Comparison of ENCODE assay signal across 17 cellular contexts in genomic region chr2:62152000-62152399, GRCh38. TPM values are rescaled to one million over a fixed set of nuclear protein-coding genes. Genes with fewer than 3 reads are reported as not detected.
DNase-seq lines count a peak whose midpoint lies in the region; TF ChIP-seq lines count a peak whose summit lies in the region.
"Had no signal": no experiment of that assay in that cellular context is flagged by ENCODE, and none has a peak within 500 bp of the region (broad histone marks: within the 10 kb centered on the region; RNA-seq: fewer than 3 reads in every experiment).

No MANE protein-coding gene starts in this region.

- no peak overlapping the region for H2AFZ ChIP-seq in PC-9

- POLR2A ChIA-PET in PC-9 (lab: Charles Lee; ENCODE audit: unreplicated experiment), result interaction anchor here (0.6 to 0.7 kb wide), 2 partner anchors 89 to 414 kb away, joined by 3 to 13 read pairs; no protein-coding TSS in a partner anchor

- no peaks in the 10 kb centered on the region for H3K9me2 ChIP-seq in PC-9 (ENCODE audit: insufficient read depth)

- H3K4me3 ChIP-seq in right atrium auricular region (no peak overlapping the region), PC-9 (no peak overlapping the region), skeletal muscle tissue (ENCODE audit: low read length in 3 of 3) (no peak overlapping the region)
- H3K4me3 ChIP-seq: gastroesophageal sphincter, GM12878, HAP-1, psoas muscle had no signal

- no peak overlapping the region for H3K9ac ChIP-seq in skeletal muscle tissue (ENCODE audit: low read depth in 1 of 3, low read length in 3 of 3)

- intact Hi-C loops in cardiac septum (cut with DNase I) (loop anchor here (5.0 kb wide), 1 partner anchor 35 kb away; no protein-coding TSS in a partner anchor), PC-9 (cut with micrococcal nuclease; ENCODE audit: unreplicated experiment) (no loop called here)

- TF ChIP-seq CTCF in right atrium auricular region (IDR thresholded peaks at IDR 0.05) (no peak), PC-9 (conservative IDR thresholded peaks at IDR 0.05) (no peak)

- H3K36me3 ChIP-seq in right atrium auricular region (no peaks in the 10 kb centered on the region), PC-9 (ENCODE audit: low read depth) (no peaks in the 10 kb centered on the region), skeletal muscle tissue (ENCODE audit: control insufficient read depth in 3 of 3, insufficient read depth in 3 of 3, low read length in 3 of 3) (no peaks in the 10 kb centered on the region)
- H3K36me3 ChIP-seq: gastroesophageal sphincter, HAP-1 had no signal

- H3K4me2 ChIP-seq in PC-9, result no peak overlapping the region

- no peaks in the 10 kb centered on the region for H3K79me2 ChIP-seq in PC-9 (ENCODE audit: low read depth)

- H3K4me1 ChIP-seq in right atrium auricular region, result peaks cover 0 to 28% of the 10 kb centered on the region in 2 donors
- peaks cover 39% of the 10 kb centered on the region for H3K4me1 ChIP-seq in PC-9 (replicated peaks; ENCODE audit: insufficient read depth)
- peaks cover 11 to 14% (median 12%) of the 10 kb centered on the region in 3 donors for H3K4me1 ChIP-seq in skeletal muscle tissue (ENCODE audit: control insufficient read depth in 3 of 3, insufficient read depth in 3 of 3, low read length in 3 of 3)
- H3K4me1 ChIP-seq: gastroesophageal sphincter, HAP-1 had no signal

- H3K27me3 ChIP-seq in right atrium auricular region, result no peaks in the 10 kb centered on the region
- no peaks in the 10 kb centered on the region for H3K27me3 ChIP-seq in PC-9 (ENCODE audit: insufficient read depth, low read depth)
- H3K27me3 ChIP-seq in skeletal muscle tissue (ENCODE audit: control insufficient read depth in 3 of 3, insufficient read depth in 3 of 3, low read length in 3 of 3), result no peaks in the 10 kb centered on the region
- H3K27me3 ChIP-seq: gastroesophageal sphincter had no signal

- no TSS peak for BruUV-seq in PC-9 (replicated peaks; lab: Mats Ljungman, UMichigan)

- H3K9me3 ChIP-seq in right atrium auricular region, result no peaks in the 10 kb centered on the region
- no peaks in the 10 kb centered on the region for H3K9me3 ChIP-seq in PC-9 (ENCODE audit: insufficient read depth, low read depth)
- H3K9me3 ChIP-seq in skeletal muscle tissue (ENCODE audit: control insufficient read depth in 3 of 3, low read length in 3 of 3), result peaks cover 0 to 3% (median 0%) of the 10 kb centered on the region in 3 donors

- H3F3A ChIP-seq in PC-9 (ENCODE audit: insufficient read depth, low read depth), result peaks cover 19% of the 10 kb centered on the region; the same call in 1 of the 2 replicates

- CTCF ChIA-PET in PC-9 (lab: Charles Lee), result no interaction called here

- DNase-seq in right atrium auricular region (ENCODE audit: low spot score), result no peak
- no peak for DNase-seq in cardiac septum (ENCODE audit: low spot score)
- peak; percentile 36 to 38 for DNase-seq in PC-9
- peak; percentile 68 for DNase-seq in epithelial cell of prostate (ENCODE audit: low read depth, low spot score)
- no peak for DNase-seq in T-helper 2 cell
- DNase-seq in caudate nucleus (lab: John Stamatoyannopoulos, UW), result no peak
- no peak for DNase-seq in SKM-1 treated with dmso at 0.1 percent for 144 hours (lab: John Stamatoyannopoulos, UW; ENCODE audit: unreplicated experiment)
- DNase-seq: activated CD4-positive, alpha-beta T cell treated with anti-CD3 and anti-CD28 coated beads, Interleukin-2, amount 50 U/mL, for 48 hours; activated T-cell treated with anti-CD3 and anti-CD28 coated beads, Interleukin-2, amount 50 U/mL, for 24 hours; NCI-H1930; NCI-H524; nephron progenitor cell; psoas muscle had no signal

- H4K20me1 ChIP-seq in PC-9 (ENCODE audit: insufficient read depth), result no peaks in the 10 kb centered on the region

- peak overlapping the region; percentile 56 to 88 for H3K27ac ChIP-seq in right atrium auricular region
- no peak overlapping the region for H3K27ac ChIP-seq in PC-9
- H3K27ac ChIP-seq in epithelial cell of prostate, result peak overlapping the region; percentile 25
- H3K27ac ChIP-seq in skeletal muscle tissue (ENCODE audit: low read depth, low read length), result peak overlapping the region; percentile 57
- no peak overlapping the region for H3K27ac ChIP-seq in caudate nucleus (ENCODE audit: low read depth, low read length)
- H3K27ac ChIP-seq: gastroesophageal sphincter had no signal

RNA-seq across cellular contexts. Expression of gene B3GNT2, which starts 43.9 kb away (rescaled TPM):
- total RNA-seq in right atrium auricular region, result 10 to 100 TPM; 17.7 to 31.1 TPM
- 31.2 TPM for total RNA-seq in cardiac septum
- 30.8 and 30.9 TPM in 2 replicates for total RNA-seq in PC-9 (2021)
- 11.0 TPM for total RNA-seq in skeletal muscle tissue

Comparison
In these comparisons a context has a peak if more than half of its experiments do, and no peak if none do; other contexts are left out.
1. DNase-seq: peak in PC-9 (2 of 2) and epithelial cell of prostate (single experiment); none in right atrium auricular region (single experiment), cardiac septum (single experiment), T-helper 2 cell (0 of 5), caudate nucleus (0 of 61) and SKM-1 treated with dmso at 0.1 percent for 144 hours (single experiment).
2. H3K27ac ChIP-seq: peak in right atrium auricular region (2 of 2), epithelial cell of prostate (single experiment) and skeletal muscle tissue (single experiment); none in PC-9 (single experiment) and caudate nucleus (single experiment).